ENCODE assay signal across 22 cellular contexts in genomic region chr2:63444565-63445288, GRCh38.
DNase-seq lines count a peak whose midpoint lies in the region; ATAC-seq, FAIRE-seq and TF ChIP-seq lines count a peak whose summit lies in the region.
"Had no signal": no experiment of that assay in that cellular context is flagged by ENCODE, and none has a peak within 500 bp of the region (broad histone marks: within the 10 kb centered on the region; RNA-seq: fewer than 3 reads in every experiment).

No MANE protein-coding gene starts in this region.

- no peaks in the 10 kb centered on the region for H3K4me1 ChIP-seq in CD4-positive, alpha-beta memory T cell (ENCODE audit: insufficient read depth, low read length)
- H3K4me1 ChIP-seq in OCI-LY3 (ENCODE audit: low read length), result peaks cover 13% of the 10 kb centered on the region
- H3K4me1 ChIP-seq: breast epithelium had no signal

- peaks cover 0 to 2% (median 0%) of the 10 kb centered on the region in 8 donors for H3K9me3 Mint-ChIP-seq in CD4-positive, alpha-beta memory T cell
- H3K9me3 Mint-ChIP-seq in activated CD4-positive, alpha-beta T cell treated with anti-CD3 and anti-CD28 coated beads, Interleukin-2, amount 10 ng/mL, durations not matched to agents 7 days and 5 days, result no peaks in the 10 kb centered on the region
- H3K9me3 Mint-ChIP-seq: stimulated activated naive CD8-positive, alpha-beta T cell treated with anti-CD3 and anti-CD28 coated beads, Interleukin-15, amount 100 ng/mL, for 72 hours had no signal

- FAIRE-seq in GM18507 (lab: Jason Lieb, UNC), result peak; percentile 24
- FAIRE-seq: H54, keratinocyte had no signal

- no peaks in the 10 kb centered on the region for H4K20me1 ChIP-seq in OCI-LY3 (ENCODE audit: insufficient read depth, low read length)

- peak overlapping the region in 3 of 7 donors; percentile 18 to 57 (median 30) for H3K27ac Mint-ChIP-seq in CD4-positive, alpha-beta memory T cell
- H3K27ac Mint-ChIP-seq in activated CD4-positive, alpha-beta T cell treated with anti-CD3 and anti-CD28 coated beads, Interleukin-2, amount 10 ng/mL, durations not matched to agents 7 days and 5 days, result no peak overlapping the region
- H3K27ac Mint-ChIP-seq: activated CD8-positive, alpha-beta T cell treated with anti-CD3 and anti-CD28 coated beads for 36 hours; stimulated activated naive CD8-positive, alpha-beta T cell treated with anti-CD3 and anti-CD28 coated beads, Interleukin-15, amount 100 ng/mL, for 72 hours; T-cell had no signal

- TF ChIP-seq CTCF in OCI-LY3 (IDR thresholded peaks at IDR 0.05; ENCODE audit: low read depth, low read length), result no peak

- peaks cover 0 to 10% of the 10 kb centered on the region in 2 donors for H3K36me3 Mint-ChIP-seq in CD4-positive, alpha-beta memory T cell
- H3K36me3 Mint-ChIP-seq in activated CD4-positive, alpha-beta T cell treated with anti-CD3 and anti-CD28 coated beads, Interleukin-2, amount 10 ng/mL, durations not matched to agents 7 days and 5 days (ENCODE audit: low read depth), result no peaks in the 10 kb centered on the region

- no peaks in the 10 kb centered on the region for H3K9me3 ChIP-seq in CD4-positive, alpha-beta memory T cell (ENCODE audit: control insufficient read depth in 1 of 2, low read length in 2 of 2)
- no peaks in the 10 kb centered on the region for H3K9me3 ChIP-seq in OCI-LY3 (ENCODE audit: insufficient read depth, low read length)
- H3K9me3 ChIP-seq: breast epithelium, ovary had no signal

- H3K27me3 Mint-ChIP-seq in CD4-positive, alpha-beta memory T cell, result no peaks in the 10 kb centered on the region
- no peaks in the 10 kb centered on the region for H3K27me3 Mint-ChIP-seq in activated CD4-positive, alpha-beta T cell treated with anti-CD3 and anti-CD28 coated beads, Interleukin-2, amount 10 ng/mL, durations not matched to agents 7 days and 5 days
- H3K27me3 Mint-ChIP-seq: activated CD8-positive, alpha-beta T cell treated with anti-CD3 and anti-CD28 coated beads for 36 hours; stimulated activated naive CD8-positive, alpha-beta T cell treated with anti-CD3 and anti-CD28 coated beads, Interleukin-15, amount 100 ng/mL, for 72 hours; T-cell had no signal

- no peaks in the 10 kb centered on the region for H3K36me3 ChIP-seq in CD4-positive, alpha-beta memory T cell (ENCODE audit: insufficient read depth, low read length)
- H3K36me3 ChIP-seq in OCI-LY3 (replicated peaks; ENCODE audit: low read depth, low read length), result no peaks in the 10 kb centered on the region
- H3K36me3 ChIP-seq: breast epithelium, ovary had no signal

- intact Hi-C loops in CD4-positive, alpha-beta memory T cell (cut with micrococcal nuclease), result loop anchor here (1.0 kb wide), 1 partner anchor 12 kb away; no protein-coding TSS in a partner anchor

- peak overlapping the region; percentile 49 for H3K4me2 ChIP-seq in OCI-LY3 (ENCODE audit: low read length)
- H3K4me2 ChIP-seq: hepatocyte had no signal

- no peak overlapping the region for H2AFZ ChIP-seq in OCI-LY3 (ENCODE audit: low read depth, low read length)
- H2AFZ ChIP-seq: hepatocyte had no signal

- peak; percentile 53 for ATAC-seq in HG02588 (IDR thresholded peaks at IDR 0.05; ENCODE audit: unreplicated experiment)
- ATAC-seq: activated CD8-positive, alpha-beta T cell treated with anti-CD3 and anti-CD28 coated beads for 36 hours; sciatic nerve; stimulated activated naive CD8-positive, alpha-beta T cell treated with anti-CD3 and anti-CD28 coated beads, Interleukin-15, amount 100 ng/mL, for 72 hours; T-cell had no signal

- CTCF ChIA-PET in CD4-positive, alpha-beta memory T cell (lab: Charles Lee; ENCODE audit: partially characterized antibody), result no interaction called here
- CTCF ChIA-PET in activated CD4-positive, alpha-beta T cell treated with anti-CD3 and anti-CD28 coated beads, Interleukin-2, amount 10 ng/mL, durations not matched to agents 7 days and 5 days (lab: Charles Lee), result no interaction called here

- H3K9ac ChIP-seq in OCI-LY3 (ENCODE audit: low read length), result no peak overlapping the region

- H3K27ac ChIP-seq in CD4-positive, alpha-beta memory T cell (ENCODE audit: low read depth, low read length), result no peak overlapping the region
- H3K27ac ChIP-seq in OCI-LY3 (ENCODE audit: low read length), result no peak overlapping the region
- H3K27ac ChIP-seq: breast epithelium, hepatocyte, ovary, VCaP had no signal

- H3K79me2 ChIP-seq in OCI-LY3 (ENCODE audit: low read length), result no peaks in the 10 kb centered on the region
- H3K79me2 ChIP-seq: hepatocyte had no signal

- peaks cover 0 to 11% (median 5%) of the 10 kb centered on the region in 4 donors for H3K4me1 Mint-ChIP-seq in CD4-positive, alpha-beta memory T cell
- peaks cover 6% of the 10 kb centered on the region for H3K4me1 Mint-ChIP-seq in activated CD4-positive, alpha-beta T cell treated with anti-CD3 and anti-CD28 coated beads, Interleukin-2, amount 10 ng/mL, durations not matched to agents 7 days and 5 days

- peak overlapping the region in 7 of 8 donors; percentile 14 to 76 (median 47) for H3K4me3 Mint-ChIP-seq in CD4-positive, alpha-beta memory T cell
- no peak overlapping the region for H3K4me3 Mint-ChIP-seq in activated CD4-positive, alpha-beta T cell treated with anti-CD3 and anti-CD28 coated beads, Interleukin-2, amount 10 ng/mL, durations not matched to agents 7 days and 5 days
- H3K4me3 Mint-ChIP-seq: activated CD8-positive, alpha-beta T cell treated with anti-CD3 and anti-CD28 coated beads for 36 hours; stimulated activated naive CD8-positive, alpha-beta T cell treated with anti-CD3 and anti-CD28 coated beads, Interleukin-15, amount 100 ng/mL, for 72 hours; T-cell had no signal

- H3K27me3 ChIP-seq in CD4-positive, alpha-beta memory T cell (ENCODE audit: insufficient read depth, low read length), result no peaks in the 10 kb centered on the region
- H3K27me3 ChIP-seq in OCI-LY3 (ENCODE audit: low read depth, low read length), result no peaks in the 10 kb centered on the region
- H3K27me3 ChIP-seq: breast epithelium, hepatocyte, ovary had no signal

- H3K4me3 ChIP-seq in CD4-positive, alpha-beta memory T cell (ENCODE audit: low read length in 2 of 2), result no peak overlapping the region
- peak overlapping the region; percentile 30 for H3K4me3 ChIP-seq in OCI-LY3 (ENCODE audit: low read length)
- H3K4me3 ChIP-seq: breast epithelium, hepatocyte, ovary had no signal

- POLR2A ChIA-PET in CD4-positive, alpha-beta memory T cell (lab: Charles Lee; ENCODE audit: partially characterized antibody), result no interaction called here
- POLR2A ChIA-PET in activated CD4-positive, alpha-beta T cell treated with anti-CD3 and anti-CD28 coated beads, Interleukin-2, amount 10 ng/mL, durations not matched to agents 7 days and 5 days (lab: Charles Lee), result no interaction called here

- no peak for DNase-seq in CD4-positive, alpha-beta memory T cell
- DNase-seq in GM18507 (ENCODE audit: extremely low spot score, insufficient read length, low read depth), result no peak
- no peak for DNase-seq in stimulated activated naive CD4-positive, alpha-beta T cell (lab: John Stamatoyannopoulos, UW)
- no peak for DNase-seq in NCI-H526 (lab: John Stamatoyannopoulos, UW)
- no peak for DNase-seq in H4 (ENCODE audit: low spot score)
- DNase-seq in activated CD4-positive, alpha-beta T cell treated with anti-CD3 and anti-CD28 coated beads, Interleukin-2, amount 10 ng/mL, durations not matched to agents 7 days and 5 days, result no peak
- DNase-seq: activated CD8-positive, alpha-beta T cell treated with anti-CD3 and anti-CD28 coated beads for 36 hours; DND-41; foreskin fibroblast; NCI-H1694 treated with DMSO at 0.1 percent for 48 hours; ovary; Right ventricle myocardium superior; stimulated activated naive CD8-positive, alpha-beta T cell treated with anti-CD3 and anti-CD28 coated beads, Interleukin-15, amount 100 ng/mL, for 72 hours; T-cell had no signal
